8 cellular contexts compared by ENCODE assay signal in the genomic region with DNA sequence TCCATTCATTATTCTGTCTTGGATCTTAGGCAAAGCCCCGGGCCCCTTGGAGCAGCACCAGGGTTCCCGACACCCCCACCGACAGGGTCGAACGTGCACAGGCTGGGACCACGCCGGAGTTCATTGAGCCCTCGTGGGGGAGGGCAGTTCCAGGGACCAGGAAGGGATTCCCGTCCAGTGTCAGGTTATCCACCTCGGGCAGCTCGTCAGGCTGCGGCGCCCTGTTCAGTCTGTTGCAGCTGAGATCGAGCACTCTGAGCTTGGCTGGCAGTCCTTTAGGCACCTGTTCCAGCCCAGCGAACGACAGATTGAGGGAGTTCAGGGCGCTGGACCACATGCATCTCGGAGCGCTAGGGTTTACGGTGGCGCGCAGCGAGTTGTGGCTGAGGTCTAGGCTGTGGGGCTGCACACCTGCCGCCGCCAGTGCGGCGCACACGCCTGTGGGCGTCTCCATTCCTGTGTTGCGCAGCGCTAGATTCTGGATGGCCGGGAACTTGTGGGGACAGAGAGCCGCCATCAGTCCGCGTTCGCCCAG. TPM values are rescaled to one million over a fixed set of nuclear protein-coding genes. Genes with fewer than 3 reads are reported as not detected.
A peak's percentile ranks its signal among the peaks of the same experiment; 100 is the strongest.
DNase-seq lines count a peak whose midpoint lies in the region; ATAC-seq and TF ChIP-seq lines count a peak whose summit lies in the region.

No MANE protein-coding gene starts in this region.

- no peaks in the 10 kb centered on the region for H3K9me3 ChIP-seq in CD8-positive, alpha-beta memory T cell (ENCODE audit: low read length)
- H3K9me3 ChIP-seq in testis = no peaks in the 10 kb centered on the region

- peaks cover 7 to 12% of the 10 kb centered on the region in 2 donors for H3K27me3 Mint-ChIP-seq in CD8-positive, alpha-beta memory T cell

- no peaks in the 10 kb centered on the region for H3K27me3 ChIP-seq in CD8-positive, alpha-beta memory T cell (ENCODE audit: insufficient read depth, low read length, poor library complexity, severe bottlenecking)
- H3K27me3 ChIP-seq in testis = no peaks in the 10 kb centered on the region

- H3K36me3 ChIP-seq in CD8-positive, alpha-beta memory T cell (ENCODE audit: insufficient read depth, low read length) = no peaks in the 10 kb centered on the region
- no peaks in the 10 kb centered on the region for H3K36me3 ChIP-seq in testis (ENCODE audit: low read depth, missing control alignments)

- peaks cover 15 to 25% (median 25%) of the 10 kb centered on the region in 3 donors for H3K4me1 Mint-ChIP-seq in CD8-positive, alpha-beta memory T cell

- peaks cover 6% of the 10 kb centered on the region for H3K4me1 ChIP-seq in CD8-positive, alpha-beta memory T cell (ENCODE audit: insufficient read depth, low read length)
- peaks cover 5% of the 10 kb centered on the region for H3K4me1 ChIP-seq in testis

- DNase-seq in CD8-positive, alpha-beta memory T cell = peak in 4 of 5 donors; percentile 4 to 51 (median 41)
- DNase-seq in NCI-H1105 (lab: John Stamatoyannopoulos, UW) (peak; percentile 53), astrocyte of the cerebellum (ENCODE audit: low read depth) (no peak), kidney tubule cell (ENCODE audit: low spot score) (peak; percentile 23), testis (no peak), MV-4-11 (lab: John Stamatoyannopoulos, UW) (no peak), NCI-H446 (lab: John Stamatoyannopoulos, UW) (no peak)

- peaks cover 0 to 2% (median 0%) of the 10 kb centered on the region in 3 donors for H3K36me3 Mint-ChIP-seq in CD8-positive, alpha-beta memory T cell

- 22 to 40% methylated on average over 1 to 36 of the region's 36 CpGs for WGBS in testis, 2 donors

- H3K4me3 Mint-ChIP-seq in CD8-positive, alpha-beta memory T cell = peak overlapping the region; percentile 85 to 97 (median 91)

- H3K27ac ChIP-seq in CD8-positive, alpha-beta memory T cell (ENCODE audit: low read depth, low read length) = no peak overlapping the region
- peak overlapping the region; percentile 56 to 87 for H3K27ac ChIP-seq in testis

- intact Hi-C loops in testis (cut with DNase I; ENCODE audit: low total_unique reads) = loop anchor here (10.0 kb wide), 1 partner anchor 87 kb away; the partner anchor contains the start of gene EIF4EBP3

- peak overlapping the region in 7 of 8 donors; percentile 32 to 89 (median 75) for H3K27ac Mint-ChIP-seq in CD8-positive, alpha-beta memory T cell

- peaks cover 0 to 5% (median 0%) of the 10 kb centered on the region in 5 donors for H3K9me3 Mint-ChIP-seq in CD8-positive, alpha-beta memory T cell

- POLR2A ChIA-PET in CD8-positive, alpha-beta memory T cell (lab: Charles Lee) = interaction anchor here (1.2 to 2.3 kb wide), 4 partner anchors 16 to 230 kb away, joined by 3 to 12 read pairs (median 4); partner anchors contain the start of genes ANKHD1, EIF4EBP3, IK and NDUFA2

- in situ Hi-C loops in astrocyte of the cerebellum (cut with HindIII; ENCODE audit: low sequenced_read_pairs) = no loop called here

- ATAC-seq in GM21360 (IDR thresholded peaks at IDR 0.05; ENCODE audit: unreplicated experiment) = peak; percentile 36

- no peak for TF ChIP-seq CTCF in astrocyte of the cerebellum (IDR thresholded peaks at IDR 0.05; ENCODE audit: low read depth, low read length, missing control alignments)
- no peak for TF ChIP-seq CTCF in testis (IDR thresholded peaks at IDR 0.05)

- no peak for TF ChIP-seq POLR2A in testis (IDR thresholded peaks at IDR 0.05)

- CTCF ChIA-PET in CD8-positive, alpha-beta memory T cell (lab: Charles Lee) = interaction anchor here (1.0 to 4.8 kb wide), 5 partner anchors 13 to 259 kb away, joined by 3 to 21 read pairs (median 6); partner anchors contain the start of genes EIF4EBP3, IK and NDUFA2

- peak overlapping the region; percentile 74 for H3K4me3 ChIP-seq in CD8-positive, alpha-beta memory T cell (ENCODE audit: low read length)
- peak overlapping the region; percentile 30 for H3K4me3 ChIP-seq in astrocyte of the cerebellum (ENCODE audit: low read depth, low read length)
- peak overlapping the region; percentile 46 to 62 for H3K4me3 ChIP-seq in testis

RNA-seq across cellular contexts. Expression of gene CD14, which starts 1.1 kb away (rescaled TPM):
- 1 to 10 TPM; 3.1 to 3.3 TPM for total RNA-seq in CD8-positive, alpha-beta memory T cell
- polyA plus RNA-seq in CD8-positive, alpha-beta memory T cell = 0.43 TPM
- total RNA-seq in testis = 10 to 100 TPM; 23.7 to 41.1 TPM
- 40.5 TPM for polyA plus RNA-seq in testis (ENCODE audit: insufficient read depth, low read depth, low replicate concordance)

RNA-seq across cellular contexts. Expression of gene TMCO6, which starts 7.4 kb away (rescaled TPM):
- total RNA-seq in CD8-positive, alpha-beta memory T cell = 10 to 100 TPM; 23.9 to 24.4 TPM
- polyA plus RNA-seq in CD8-positive, alpha-beta memory T cell = 15.4 TPM
- total RNA-seq in testis = 100 to 1,000 TPM in 1 of 2 donors, 10 to 100 TPM in 1; 58.0 to 103 TPM
- polyA plus RNA-seq in testis (ENCODE audit: insufficient read depth, low read depth, low replicate concordance) = 34.5 TPM

RNA-seq across cellular contexts. Expression of gene NDUFA2, which starts 15.5 kb away (rescaled TPM):
- 10 to 100 TPM; 77.5 to 81.7 TPM for total RNA-seq in CD8-positive, alpha-beta memory T cell
- 146 TPM for polyA plus RNA-seq in CD8-positive, alpha-beta memory T cell
- total RNA-seq in testis = 100 to 1,000 TPM in 1 of 2 donors, 10 to 100 TPM in 1; 82.6 to 109 TPM
- 116 TPM for polyA plus RNA-seq in testis (ENCODE audit: insufficient read depth, low read depth, low replicate concordance)

RNA-seq across cellular contexts. Expression of gene IK, which starts 15.7 kb away (rescaled TPM):
- total RNA-seq in CD8-positive, alpha-beta memory T cell = 100 to 1,000 TPM in 1 of 2 experiments, 10 to 100 TPM in 1; 96.3 to 104 TPM
- 193 TPM for polyA plus RNA-seq in CD8-positive, alpha-beta memory T cell
- total RNA-seq in testis = 100 to 1,000 TPM; 160 to 192 TPM
- 187 TPM for polyA plus RNA-seq in testis (ENCODE audit: insufficient read depth, low read depth, low replicate concordance)

RNA-seq across cellular contexts. Expression of gene WDR55, which starts 32.8 kb away (rescaled TPM):
- total RNA-seq in CD8-positive, alpha-beta memory T cell = 10 to 100 TPM; 40.1 to 40.7 TPM
- 17.3 TPM for polyA plus RNA-seq in CD8-positive, alpha-beta memory T cell
- total RNA-seq in testis = 10 to 100 TPM; 17.6 to 21.1 TPM
- polyA plus RNA-seq in testis (ENCODE audit: insufficient read depth, low read depth, low replicate concordance) = 11.7 TPM

Comparison
In these comparisons a context has a peak if more than half of its experiments do, and no peak if none do; other contexts are left out.
1. DNase-seq: peak in CD8-positive, alpha-beta memory T cell (4 of 5), NCI-H1105 (single experiment) and kidney tubule cell (single experiment); none in astrocyte of the cerebellum (single experiment), testis (single experiment), MV-4-11 (single experiment) and NCI-H446 (0 of 2).
2. RNA of gene CD14, which starts 1.1 kb away (total RNA-seq): 23.7 to 41.1 TPM in testis; 3.1 to 3.3 TPM in CD8-positive, alpha-beta memory T cell; every median in the first group is over 4 times any median in the second.
3. Peak in every context shown above with its lines, with median percentiles within 50 percentile points of each other: H3K4me3 ChIP-seq.